Comparison of ENCODE assay signal across 1 cellular context in the genomic region with DNA sequence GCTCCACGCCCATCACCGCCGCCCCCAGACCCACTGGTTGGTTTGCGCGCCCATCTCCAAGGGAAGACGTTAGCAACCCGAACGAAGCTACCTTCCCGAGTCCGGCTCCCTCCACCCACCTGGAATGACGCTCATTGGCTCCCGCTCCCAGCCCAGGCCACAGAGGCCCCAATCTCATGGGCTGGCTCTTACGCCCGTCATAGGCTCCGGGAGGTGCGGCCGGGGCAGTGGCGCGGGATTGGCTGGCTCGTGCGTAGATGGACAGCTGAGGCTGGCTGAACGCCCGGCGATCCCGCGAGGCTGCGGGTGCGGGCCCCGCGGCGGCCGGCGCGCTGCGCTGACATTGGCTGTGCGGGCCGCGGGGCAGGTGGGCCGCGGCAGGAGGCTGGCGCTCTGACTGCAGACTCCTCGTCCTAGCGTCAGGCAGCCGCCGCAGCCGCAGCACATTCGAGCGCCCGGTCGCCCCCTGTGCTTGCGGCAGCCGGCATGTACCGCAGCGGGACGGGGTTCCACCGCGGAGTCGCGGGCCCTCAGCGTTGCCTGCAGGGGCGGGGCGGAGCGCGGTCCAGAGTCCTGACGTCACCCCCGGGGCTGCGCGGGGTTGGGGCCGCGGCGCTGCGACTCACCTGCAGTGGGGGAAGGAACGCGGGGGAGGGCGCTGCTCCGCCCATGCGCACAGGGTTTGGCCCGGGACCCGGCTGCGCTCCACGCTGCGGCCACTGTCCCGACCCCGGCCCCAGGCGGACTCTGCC.
A peak's percentile ranks its signal among the peaks of the same experiment; 100 is the strongest.
TF ChIP-seq lines count a peak whose summit lies in the region.

No MANE protein-coding gene starts in this region.

TF ChIP-seq in HepG2, 621 proteins besides CTCF, POLR2A, EP300 and RAD21 (continued from another document and continues in another):
- no peak for TF ChIP-seq ZNF512 (CRISPR knock-in tag; IDR thresholded peaks at IDR 0.05)
- TF ChIP-seq ZNF720 (CRISPR knock-in tag; IDR thresholded peaks at IDR 0.05), result no peak
- TF ChIP-seq ZNF235 (CRISPR knock-in tag; IDR thresholded peaks at IDR 0.05; ENCODE audit: borderline replicate concordance), result peak; percentile 78; the same call in 1 of the 2 replicates
- no peak for TF ChIP-seq ZNF850 (CRISPR knock-in tag; conservative IDR thresholded peaks at IDR 0.05)
- peak; percentile 81 for TF ChIP-seq ZNF574 (CRISPR knock-in tag; IDR thresholded peaks at IDR 0.05)
- no peak for TF ChIP-seq MBD4 (IDR thresholded peaks at IDR 0.05; ENCODE audit: borderline replicate concordance, low read length)
- no peak; the same call in 1 of the 2 replicates for TF ChIP-seq ZNF142 (CRISPR knock-in tag; IDR thresholded peaks at IDR 0.05)
- TF ChIP-seq ZNF747 (CRISPR knock-in tag; IDR thresholded peaks at IDR 0.05; ENCODE audit: borderline replicate concordance), result no peak; the same call in 1 of the 2 replicates
- no peak for TF ChIP-seq ARNT (IDR thresholded peaks at IDR 0.05)
- TF ChIP-seq IKZF4 (CRISPR knock-in tag; IDR thresholded peaks at IDR 0.05; ENCODE audit: borderline replicate concordance, low read depth, not compliant biosample characterization), result peak; percentile 81
- TF ChIP-seq BRD4 (CRISPR knock-in tag; IDR thresholded peaks at IDR 0.05), result no peak
- no peak; the same call in 1 of the 2 replicates for TF ChIP-seq FOXO1 (CRISPR knock-in tag; IDR thresholded peaks at IDR 0.05)
- TF ChIP-seq ZNF547 (CRISPR knock-in tag; IDR thresholded peaks at IDR 0.05), result peak; percentile 78
- peak; percentile 76 for TF ChIP-seq KDM2A (CRISPR knock-in tag; IDR thresholded peaks at IDR 0.05; ENCODE audit: borderline replicate concordance, low read depth)
- TF ChIP-seq, protein P1, sequence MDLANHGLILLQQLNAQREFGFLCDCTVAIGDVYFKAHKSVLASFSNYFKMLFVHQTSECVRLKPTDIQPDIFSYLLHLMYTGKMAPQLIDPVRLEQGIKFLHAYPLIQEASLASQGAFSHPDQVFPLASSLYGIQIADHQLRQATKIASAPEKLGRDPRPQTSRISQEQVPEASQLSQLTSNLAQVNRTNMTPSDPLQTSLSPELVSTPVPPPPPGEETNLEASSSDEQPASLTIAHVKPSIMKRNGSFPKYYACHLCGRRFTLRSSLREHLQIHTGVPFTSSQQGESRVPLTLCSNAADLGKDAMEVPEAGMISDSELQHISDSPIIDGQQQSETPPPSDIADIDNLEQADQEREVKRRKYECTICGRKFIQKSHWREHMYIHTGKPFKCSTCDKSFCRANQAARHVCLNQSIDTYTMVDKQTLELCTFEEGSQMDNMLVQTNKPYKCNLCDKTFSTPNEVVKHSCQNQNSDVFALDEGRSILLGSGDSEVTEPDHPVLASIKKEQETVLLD (CRISPR knock-in tag; IDR thresholded peaks at IDR 0.05; ENCODE audit: low read depth), result no peak
- TF ChIP-seq ZNF10 (CRISPR knock-in tag; IDR thresholded peaks at IDR 0.05; ENCODE audit: borderline replicate concordance, low read depth), result no peak
- no peak for TF ChIP-seq SMC3 (IDR thresholded peaks at IDR 0.05; ENCODE audit: low read length)
- TF ChIP-seq, protein P2, sequence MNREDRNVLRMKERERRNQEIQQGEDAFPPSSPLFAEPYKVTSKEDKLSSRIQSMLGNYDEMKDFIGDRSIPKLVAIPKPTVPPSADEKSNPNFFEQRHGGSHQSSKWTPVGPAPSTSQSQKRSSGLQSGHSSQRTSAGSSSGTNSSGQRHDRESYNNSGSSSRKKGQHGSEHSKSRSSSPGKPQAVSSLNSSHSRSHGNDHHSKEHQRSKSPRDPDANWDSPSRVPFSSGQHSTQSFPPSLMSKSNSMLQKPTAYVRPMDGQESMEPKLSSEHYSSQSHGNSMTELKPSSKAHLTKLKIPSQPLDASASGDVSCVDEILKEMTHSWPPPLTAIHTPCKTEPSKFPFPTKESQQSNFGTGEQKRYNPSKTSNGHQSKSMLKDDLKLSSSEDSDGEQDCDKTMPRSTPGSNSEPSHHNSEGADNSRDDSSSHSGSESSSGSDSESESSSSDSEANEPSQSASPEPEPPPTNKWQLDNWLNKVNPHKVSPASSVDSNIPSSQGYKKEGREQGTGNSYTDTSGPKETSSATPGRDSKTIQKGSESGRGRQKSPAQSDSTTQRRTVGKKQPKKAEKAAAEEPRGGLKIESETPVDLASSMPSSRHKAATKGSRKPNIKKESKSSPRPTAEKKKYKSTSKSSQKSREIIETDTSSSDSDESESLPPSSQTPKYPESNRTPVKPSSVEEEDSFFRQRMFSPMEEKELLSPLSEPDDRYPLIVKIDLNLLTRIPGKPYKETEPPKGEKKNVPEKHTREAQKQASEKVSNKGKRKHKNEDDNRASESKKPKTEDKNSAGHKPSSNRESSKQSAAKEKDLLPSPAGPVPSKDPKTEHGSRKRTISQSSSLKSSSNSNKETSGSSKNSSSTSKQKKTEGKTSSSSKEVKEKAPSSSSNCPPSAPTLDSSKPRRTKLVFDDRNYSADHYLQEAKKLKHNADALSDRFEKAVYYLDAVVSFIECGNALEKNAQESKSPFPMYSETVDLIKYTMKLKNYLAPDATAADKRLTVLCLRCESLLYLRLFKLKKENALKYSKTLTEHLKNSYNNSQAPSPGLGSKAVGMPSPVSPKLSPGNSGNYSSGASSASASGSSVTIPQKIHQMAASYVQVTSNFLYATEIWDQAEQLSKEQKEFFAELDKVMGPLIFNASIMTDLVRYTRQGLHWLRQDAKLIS (CRISPR knock-in tag; IDR thresholded peaks at IDR 0.05), result no peak
- no peak for TF ChIP-seq REL (CRISPR knock-in tag; conservative IDR thresholded peaks at IDR 0.05)
- TF ChIP-seq MTA3 (CRISPR knock-in tag; IDR thresholded peaks at IDR 0.05), result no peak
- no peak for TF ChIP-seq TRAFD1 (CRISPR knock-in tag; IDR thresholded peaks at IDR 0.05; ENCODE audit: borderline replicate concordance)
- TF ChIP-seq DPF2 (CRISPR knock-in tag; IDR thresholded peaks at IDR 0.05; ENCODE audit: borderline replicate concordance, low read depth), result no peak
- peak; percentile 71; the same call in 1 of the 2 replicates for TF ChIP-seq TAF1 (CRISPR knock-in tag; IDR thresholded peaks at IDR 0.05)
- TF ChIP-seq NFATC3 (CRISPR knock-in tag; IDR thresholded peaks at IDR 0.05), result no peak
- TF ChIP-seq RFX5 (IDR thresholded peaks at IDR 0.05; ENCODE audit: low read depth, low read length), result peak; percentile 52; the same call in 1 of the 2 replicates
- no peak for TF ChIP-seq ZBTB10 (CRISPR knock-in tag; IDR thresholded peaks at IDR 0.05; ENCODE audit: borderline replicate concordance)
- TF ChIP-seq SAFB2 (CRISPR knock-in tag; IDR thresholded peaks at IDR 0.05; ENCODE audit: borderline replicate concordance, low read depth), result peak; percentile 88
- TF ChIP-seq CENPT (CRISPR knock-in tag; IDR thresholded peaks at IDR 0.05; ENCODE audit: low read depth), result no peak
- TF ChIP-seq PHB2 (IDR thresholded peaks at IDR 0.05; ENCODE audit: partially characterized antibody), result no peak
- TF ChIP-seq FOSL1 (CRISPR knock-in tag; IDR thresholded peaks at IDR 0.05; ENCODE audit: borderline replicate concordance), result no peak
- peak; percentile 90 for TF ChIP-seq SP2 (CRISPR knock-in tag; IDR thresholded peaks at IDR 0.05)
- no peak for TF ChIP-seq NCOA1 (CRISPR knock-in tag; IDR thresholded peaks at IDR 0.05)
- no peak for TF ChIP-seq ZNF317 (CRISPR knock-in tag; IDR thresholded peaks at IDR 0.05)
- no peak; the same call in 1 of the 2 replicates for TF ChIP-seq ADNP (CRISPR knock-in tag; IDR thresholded peaks at IDR 0.05)
- peak; percentile 69 for TF ChIP-seq ZBTB38 (CRISPR knock-in tag; IDR thresholded peaks at IDR 0.05)
- 0 out of 2 replicates have a peak, but pooled peaks have one; percentile 46 for TF ChIP-seq HOXA5 (CRISPR knock-in tag; IDR thresholded peaks at IDR 0.05)
- TF ChIP-seq NRL (CRISPR knock-in tag; IDR thresholded peaks at IDR 0.05; ENCODE audit: borderline replicate concordance), result peak; percentile 89; the same call in 1 of the 2 replicates
